1 cellular context compared by ENCODE assay signal in genomic region chr1:222663535-222663934, GRCh38.
TF ChIP-seq lines count a peak whose summit lies in the region.

No MANE protein-coding gene starts in this region.

TF ChIP-seq in K562, 482 proteins besides CTCF, POLR2A, EP300 and RAD21:
- TF ChIP-seq POU5F1 (IDR thresholded peaks at IDR 0.05; ENCODE audit: borderline replicate concordance, low read depth, low read length, partially characterized antibody) (no peak), FOXJ2 (tag; IDR thresholded peaks at IDR 0.05) (no peak), PATZ1 (CRISPR knock-in tag; IDR thresholded peaks at IDR 0.05; ENCODE audit: borderline replicate concordance) (no peak), POLR2G (IDR thresholded peaks at IDR 0.05; ENCODE audit: low read depth, low read length) (0 out of 2 replicates have a peak, but pooled peaks have one; percentile 21)
